ENCODE assay signal across 6 cellular contexts in the genomic region with DNA sequence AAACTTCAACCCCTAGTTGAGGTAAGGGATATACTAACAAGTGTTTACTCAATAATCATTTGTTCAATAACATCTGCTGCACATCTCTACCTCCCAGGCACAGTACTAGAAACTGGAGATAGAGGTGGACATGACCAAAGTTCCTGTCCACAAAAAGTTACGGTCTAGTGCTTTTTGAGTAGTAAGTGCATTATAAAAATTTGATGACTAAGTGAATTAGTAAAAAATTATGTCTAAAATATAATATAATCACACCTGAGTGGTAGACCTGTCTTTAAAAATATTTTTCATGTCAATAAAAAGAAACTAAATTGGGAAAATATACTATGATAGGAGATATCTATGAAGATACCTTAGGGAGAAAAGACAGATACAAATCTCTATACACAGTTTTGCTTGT.
"Had no signal": no experiment of that assay in that cellular context is flagged by ENCODE, and none has a peak within 500 bp of the region (broad histone marks: within the 10 kb centered on the region; RNA-seq: fewer than 3 reads in every experiment).

No MANE protein-coding gene starts in this region.

- H3K9ac ChIP-seq: KMS-11 had no signal

- H3K27ac ChIP-seq: HL-60, KMS-11 had no signal

- DNase-seq: Karpas-422, Kasumi-1, KBM-7, KG1 had no signal

- H3K4me2 ChIP-seq: KMS-11 had no signal
